ENCODE assay signal across 1 cellular context in the genomic region with DNA sequence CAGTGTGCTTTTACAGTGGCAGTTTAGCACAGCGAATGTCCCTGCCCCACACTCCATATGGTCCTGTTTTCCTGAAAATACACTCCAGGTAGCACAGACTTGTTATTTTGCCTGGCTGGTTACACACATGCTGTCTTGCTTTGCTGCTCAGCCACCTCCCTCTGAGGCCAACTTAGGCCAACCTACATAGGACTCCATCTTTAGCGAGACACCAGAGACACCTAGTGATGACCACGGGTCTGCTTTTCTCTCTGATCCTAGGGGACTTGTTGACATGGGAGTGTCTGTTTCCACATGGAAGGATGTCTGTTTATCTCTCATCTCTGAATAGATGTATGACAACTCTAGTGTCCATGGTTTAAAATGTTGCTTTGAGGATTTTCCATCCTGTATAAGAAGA.
TF ChIP-seq lines count a peak whose summit lies in the region.

No MANE protein-coding gene starts in this region.

TF ChIP-seq in SK-N-SH treated with all-trans-retinoic acid at 6 μM for 48 hours, 23 proteins besides CTCF, POLR2A, EP300 and RAD21 (continued from another document):
- TF ChIP-seq, protein P1, sequence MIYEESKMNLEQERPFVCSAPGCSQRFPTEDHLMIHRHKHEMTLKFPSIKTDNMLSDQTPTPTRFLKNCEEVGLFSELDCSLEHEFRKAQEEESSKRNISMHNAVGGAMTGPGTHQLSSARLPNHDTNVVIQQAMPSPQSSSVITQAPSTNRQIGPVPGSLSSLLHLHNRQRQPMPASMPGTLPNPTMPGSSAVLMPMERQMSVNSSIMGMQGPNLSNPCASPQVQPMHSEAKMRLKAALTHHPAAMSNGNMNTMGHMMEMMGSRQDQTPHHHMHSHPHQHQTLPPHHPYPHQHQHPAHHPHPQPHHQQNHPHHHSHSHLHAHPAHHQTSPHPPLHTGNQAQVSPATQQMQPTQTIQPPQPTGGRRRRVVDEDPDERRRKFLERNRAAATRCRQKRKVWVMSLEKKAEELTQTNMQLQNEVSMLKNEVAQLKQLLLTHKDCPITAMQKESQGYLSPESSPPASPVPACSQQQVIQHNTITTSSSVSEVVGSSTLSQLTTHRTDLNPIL (CRISPR knock-in tag; IDR thresholded peaks at IDR 0.05; ENCODE audit: low read depth) = no peak
- no peak for TF ChIP-seq ZNF8 (CRISPR knock-in tag; IDR thresholded peaks at IDR 0.05)
